In the genomic region with DNA sequence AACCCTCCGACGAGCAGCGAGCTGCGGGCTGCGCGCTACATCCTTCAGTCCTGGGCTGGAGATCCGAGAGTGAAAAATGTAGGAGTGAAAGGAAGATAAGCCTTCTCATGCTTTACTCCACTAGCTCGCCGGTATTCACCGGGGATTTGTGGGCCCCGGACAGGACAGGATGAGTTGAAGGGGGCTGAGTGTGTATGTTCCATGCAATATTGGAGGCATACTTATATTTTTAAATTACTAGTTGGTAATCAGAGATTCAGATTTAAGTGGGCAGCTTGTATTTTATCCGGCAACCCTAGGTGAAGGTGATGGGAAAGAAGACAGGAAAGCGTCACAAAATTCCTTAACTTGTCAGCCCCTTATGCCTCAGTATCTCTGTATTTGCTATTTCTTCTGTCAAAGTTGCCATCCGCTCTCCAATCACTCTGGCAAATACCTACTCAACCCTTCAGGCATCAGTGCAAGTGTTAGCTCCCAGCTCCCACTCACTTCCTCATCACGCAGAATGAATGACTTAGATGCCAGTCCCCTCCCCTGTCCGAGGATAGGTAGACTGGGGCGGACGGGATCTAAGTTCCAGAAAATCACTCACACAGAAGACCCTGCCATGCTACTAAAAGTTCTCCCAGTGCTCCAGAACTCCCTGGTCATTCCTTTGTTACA, we compare ENCODE assay signal across 8 cellular contexts. TPM values are rescaled to one million over a fixed set of nuclear protein-coding genes. Genes with fewer than 3 reads are reported as not detected.
DNase-seq lines count a peak whose midpoint lies in the region; ATAC-seq, FAIRE-seq and TF ChIP-seq lines count a peak whose summit lies in the region.

No MANE protein-coding gene starts in this region.

- H3K36me3 ChIP-seq in KOPT-K1 (ENCODE audit: insufficient read depth, low read length) (no peaks in the 10 kb centered on the region), keratinocyte (ENCODE audit: control insufficient read depth in 2 of 2, extremely low read depth in 1 of 2, insufficient read depth in 2 of 2, low read length in 2 of 2) (no peaks in the 10 kb centered on the region)

- dilution Hi-C loops in keratinocyte (cut with MboI; ENCODE audit: extremely low pct_ligation_motif_present, low sequenced_read_pairs): loop anchor here (25.0 kb wide), 1 partner anchor 245 kb away; the partner anchor contains the start of gene DUSP23

- FAIRE-seq in keratinocyte (lab: Jason Lieb, UNC): peak; percentile 36

- H3K4me2 ChIP-seq in keratinocyte (ENCODE audit: control insufficient read depth, extremely low read depth, insufficient read depth, low read depth, low read length): peak overlapping the region; percentile 99

- H3K4me1 Mint-ChIP-seq in stimulated activated naive B cell treated with anti-CD40 and anti-IgM and Interleukin-4, amounts not matched to agents 10 μg/mL and 1 μg/mL and 100 μg/mL, for 72 hours: peaks cover 17 to 28% of the 10 kb centered on the region in 2 donors

- peaks cover under 1% of the 10 kb centered on the region in 2 donors for H3K36me3 Mint-ChIP-seq in stimulated activated naive B cell treated with anti-CD40 and anti-IgM and Interleukin-4, amounts not matched to agents 10 μg/mL and 1 μg/mL and 100 μg/mL, for 72 hours

- peak overlapping the region; percentile 90 to 98 for H3K4me3 Mint-ChIP-seq in stimulated activated naive B cell treated with anti-CD40 and anti-IgM and Interleukin-4, amounts not matched to agents 10 μg/mL and 1 μg/mL and 100 μg/mL, for 72 hours

- no peaks in the 10 kb centered on the region for H3K9me3 Mint-ChIP-seq in stimulated activated naive B cell treated with anti-CD40 and anti-IgM and Interleukin-4, amounts not matched to agents 10 μg/mL and 1 μg/mL and 100 μg/mL, for 72 hours

- H3K9ac ChIP-seq in keratinocyte (ENCODE audit: control insufficient read depth, extremely low read depth, insufficient read depth, low read length): peak overlapping the region; percentile 82

- DNase-seq in stimulated activated CD4-positive, alpha-beta T cell treated with anti-CD3 and anti-CD28 coated beads, Interleukin-15, amount 100 ng/mL, for 24 hours: peak; percentile 20
- no peak for DNase-seq in stimulated activated CD4-positive, alpha-beta T cell treated with anti-CD3 and anti-CD28 coated beads, Interleukin-4, amount 100 ng/mL, for 4 hours
- DNase-seq in astrocyte of the cerebellum (ENCODE audit: low read depth) (no peak), keratinocyte (ENCODE audit: low read depth, low spot score) (no peak), foreskin melanocyte (no peak), NCI-H2029 treated with DMSO at 0.1 percent for 48 hours (lab: John Stamatoyannopoulos, UW) (no peak)
- no peak for DNase-seq in stimulated activated naive B cell treated with anti-CD40 and anti-IgM and Interleukin-4, amounts not matched to agents 10 μg/mL and 1 μg/mL and 100 μg/mL, for 72 hours

- no peaks in the 10 kb centered on the region for H3K27me3 ChIP-seq in keratinocyte (ENCODE audit: control insufficient read depth, extremely low read depth, insufficient read depth, low read length)

- peak overlapping the region; percentile 86 for H3K4me3 ChIP-seq in astrocyte of the cerebellum (ENCODE audit: low read depth, low read length)
- peak overlapping the region; percentile 54 to 97 (median 83) for H3K4me3 ChIP-seq in keratinocyte (ENCODE audit: control insufficient read depth in 2 of 3, extremely low read depth in 1 of 3, insufficient read depth in 2 of 3, low read depth in 1 of 3, low read length in 3 of 3)

- peaks cover 10% of the 10 kb centered on the region for H3K79me2 ChIP-seq in keratinocyte (ENCODE audit: control insufficient read depth, insufficient read depth, low read length)

- peaks cover 17% of the 10 kb centered on the region for H3K4me1 ChIP-seq in keratinocyte (ENCODE audit: control insufficient read depth, extremely low read depth, insufficient read depth, low read length)

- ATAC-seq in stimulated activated naive B cell treated with anti-CD40 and anti-IgM and Interleukin-4, amounts not matched to agents 10 μg/mL and 1 μg/mL and 100 μg/mL, for 72 hours (replicated peaks): peak in 1 of 2 donors; percentile 33

- in situ Hi-C loops in astrocyte of the cerebellum (cut with HindIII; ENCODE audit: low sequenced_read_pairs): no loop called here

- peak overlapping the region; percentile 65 for H3K27ac ChIP-seq in KOPT-K1 (ENCODE audit: low read depth, low read length, poor library complexity, severe bottlenecking)
- peak overlapping the region; percentile 36 for H3K27ac ChIP-seq in keratinocyte (ENCODE audit: control insufficient read depth, insufficient read depth, low read length)

- no peaks in the 10 kb centered on the region for H3K9me1 ChIP-seq in keratinocyte (ENCODE audit: control insufficient read depth, extremely low read depth, insufficient read depth, low read length)

- no peak for TF ChIP-seq CTCF in astrocyte of the cerebellum (IDR thresholded peaks at IDR 0.05; ENCODE audit: low read depth, low read length, missing control alignments)
- TF ChIP-seq CTCF in keratinocyte (optimal IDR thresholded peaks at IDR 0.05 in 1 of 3, IDR thresholded peaks at IDR 0.05 in 1 of 3, conservative IDR thresholded peaks at IDR 0.05 in 1 of 3; ENCODE audit: extremely low read depth in 1 of 3, insufficient read depth in 2 of 3, low read length in 3 of 3): no peak

- peak overlapping the region; percentile 93 for H2AFZ ChIP-seq in keratinocyte (ENCODE audit: control insufficient read depth, low read length)

- peak overlapping the region; percentile 86 for H3K27ac Mint-ChIP-seq in stimulated activated naive B cell treated with anti-CD40 and anti-IgM and Interleukin-4, amounts not matched to agents 10 μg/mL and 1 μg/mL and 100 μg/mL, for 72 hours

- H3K27me3 Mint-ChIP-seq in stimulated activated naive B cell treated with anti-CD40 and anti-IgM and Interleukin-4, amounts not matched to agents 10 μg/mL and 1 μg/mL and 100 μg/mL, for 72 hours: no peaks in the 10 kb centered on the region

- H3K9me3 ChIP-seq in KOPT-K1 (ENCODE audit: insufficient read depth, low read length, poor library complexity, severe bottlenecking) (no peaks in the 10 kb centered on the region), keratinocyte (ENCODE audit: control insufficient read depth, low read depth, low read length) (no peaks in the 10 kb centered on the region)

- H4K20me1 ChIP-seq in keratinocyte (ENCODE audit: control insufficient read depth, extremely low read depth, insufficient read depth, low read length): no peaks in the 10 kb centered on the region

RNA-seq across cellular contexts. Expression of gene PIGM, which starts 0.5 kb away (rescaled TPM):
- polyA plus RNA-seq in keratinocyte: 1.9 to 3.1 TPM (median 3.1 TPM) in 3 replicates
- 0.40 TPM for polyA plus RNA-seq in keratinocyte (2011; ENCODE audit: low read depth)
- polyA plus RNA-seq in keratinocyte (2011; cell fraction: cytosol; rRNA removed): 0.95 and 1.7 TPM in 2 replicates
- 4.7 and 5.5 TPM in 2 replicates for polyA plus RNA-seq in keratinocyte (2011; cell fraction: nucleus; rRNA removed)
- polyA plus RNA-seq in keratinocyte (2012; ENCODE audit: low replicate concordance): 1.6 and 2.5 TPM in 2 replicates
- 2.0 to 2.3 TPM (median 2.1 TPM) in 3 replicates for polyA minus RNA-seq in keratinocyte
- polyA minus RNA-seq in keratinocyte (2011; cell fraction: cytosol; rRNA and poly(A)+ RNA removed): 1.5 TPM
- 2.5 and 4.0 TPM in 2 replicates for polyA minus RNA-seq in keratinocyte (2011; cell fraction: nucleus; rRNA and poly(A)+ RNA removed)

RNA-seq across cellular contexts. Expression of gene KCNJ10, which starts 37.7 kb away (rescaled TPM):
- polyA plus RNA-seq in keratinocyte: not detected in 3 replicates
- polyA plus RNA-seq in keratinocyte (2011; ENCODE audit: low read depth): not detected
- polyA plus RNA-seq in keratinocyte (2011; cell fraction: cytosol; rRNA removed): not detected in 2 replicates
- polyA plus RNA-seq in keratinocyte (2011; cell fraction: nucleus; rRNA removed): not detected in 2 replicates
- polyA plus RNA-seq in keratinocyte (2012; ENCODE audit: low replicate concordance): 0.45 TPM in 1 of 2 replicates, not detected in the other
- polyA minus RNA-seq in keratinocyte: not detected in 3 replicates
- not detected for polyA minus RNA-seq in keratinocyte (2011; cell fraction: cytosol; rRNA and poly(A)+ RNA removed)
- polyA minus RNA-seq in keratinocyte (2011; cell fraction: nucleus; rRNA and poly(A)+ RNA removed): not detected in 2 replicates

RNA-seq across cellular contexts. Expression of gene KCNJ9, which starts 49.0 kb away (rescaled TPM):
- polyA plus RNA-seq in keratinocyte: not detected in 3 replicates
- polyA plus RNA-seq in keratinocyte (2011; ENCODE audit: low read depth): 0.06 TPM
- polyA plus RNA-seq in keratinocyte (2011; cell fraction: cytosol; rRNA removed): not detected in 2 replicates
- 0.03 TPM in 1 of 2 replicates, not detected in the other for polyA plus RNA-seq in keratinocyte (2011; cell fraction: nucleus; rRNA removed)
- polyA plus RNA-seq in keratinocyte (2012; ENCODE audit: low replicate concordance): 0.16 TPM in 1 of 2 replicates, not detected in the other
- polyA minus RNA-seq in keratinocyte: not detected in 3 replicates
- not detected for polyA minus RNA-seq in keratinocyte (2011; cell fraction: cytosol; rRNA and poly(A)+ RNA removed)
- not detected in 2 replicates for polyA minus RNA-seq in keratinocyte (2011; cell fraction: nucleus; rRNA and poly(A)+ RNA removed)
